1 cellular context compared by ENCODE assay signal in the genomic region with DNA sequence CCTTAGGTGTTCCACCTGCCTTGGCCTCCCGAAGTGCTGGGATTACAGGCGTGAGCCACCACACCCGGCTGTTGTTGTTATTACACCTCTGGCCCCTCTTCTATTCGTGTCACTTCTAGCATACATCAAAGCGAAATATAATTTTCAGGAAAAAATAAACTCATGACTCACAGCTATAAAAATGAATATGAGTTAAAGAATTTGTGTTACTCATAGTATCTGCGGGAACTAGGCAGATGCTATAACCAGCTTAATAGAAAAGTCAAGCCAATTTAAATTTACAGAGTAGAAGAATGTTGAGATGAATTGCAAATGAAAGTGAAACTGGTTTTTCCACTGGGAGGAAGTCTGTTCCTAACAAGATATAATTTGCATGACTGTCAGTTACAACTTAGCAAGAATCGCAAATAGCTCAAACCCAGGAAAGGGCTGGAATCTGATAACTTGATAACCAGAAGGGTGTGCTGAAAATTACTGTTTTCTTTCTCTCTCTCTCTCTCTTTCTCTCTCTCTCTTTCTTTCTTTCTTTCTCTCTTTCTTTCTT.
TF ChIP-seq lines count a peak whose summit lies in the region.

No MANE protein-coding gene starts in this region.

TF ChIP-seq in K562, 482 proteins besides CTCF, POLR2A, EP300 and RAD21 (continued from another document and continues in another):
- TF ChIP-seq RREB1 (CRISPR knock-in tag; IDR thresholded peaks at IDR 0.05) (no peak), ZNF445 (CRISPR knock-in tag; IDR thresholded peaks at IDR 0.05; ENCODE audit: low read depth) (no peak), SMARCA4 (IDR thresholded peaks at IDR 0.05) (peak; percentile 51), E2F5 (CRISPR knock-in tag; IDR thresholded peaks at IDR 0.05) (no peak), MIER1 (IDR thresholded peaks at IDR 0.05; ENCODE audit: low read depth) (no peak), POLR2AphosphoS2 (IDR thresholded peaks at IDR 0.05; ENCODE audit: low read length) (no peak), ELK3 (CRISPR knock-in tag; IDR thresholded peaks at IDR 0.05) (no peak), TSC22D4 (tag; IDR thresholded peaks at IDR 0.05) (no peak), KLF10 (CRISPR knock-in tag; IDR thresholded peaks at IDR 0.05) (no peak), ZNF24 (IDR thresholded peaks at IDR 0.05) (no peak), ZNF384 (IDR thresholded peaks at IDR 0.05; ENCODE audit: low read depth, low read length) (no peak), GTF2E2 (tag; IDR thresholded peaks at IDR 0.05) (no peak), ESRRB (CRISPR knock-in tag; IDR thresholded peaks at IDR 0.05; ENCODE audit: borderline replicate concordance) (no peak), PTRF (tag; IDR thresholded peaks at IDR 0.05) (no peak), TCF7L2 (IDR thresholded peaks at IDR 0.05; ENCODE audit: low read depth, low read length) (no peak), MLX (CRISPR knock-in tag; conservative IDR thresholded peaks at IDR 0.05) (no peak), SMAD4 (CRISPR knock-in tag; conservative IDR thresholded peaks at IDR 0.05) (0 out of 2 replicates have a peak, but pooled peaks have one; percentile 41), FUS (optimal IDR thresholded peaks at IDR 0.05; ENCODE audit: low read depth, low read length) (no peak), ZNF785 (CRISPR knock-in tag; IDR thresholded peaks at IDR 0.05) (no peak), MAZ (CRISPR knock-in tag; conservative IDR thresholded peaks at IDR 0.05 in 1 of 2, IDR thresholded peaks at IDR 0.05 in 1 of 2) (no peak), SMAD3 (CRISPR knock-in tag; conservative IDR thresholded peaks at IDR 0.05) (0 out of 2 replicates have a peak, but pooled peaks have one; percentile 37), HDGF (IDR thresholded peaks at IDR 0.05) (no peak), ZNF551 (CRISPR knock-in tag; IDR thresholded peaks at IDR 0.05) (no peak), BDP1 (IDR thresholded peaks at IDR 0.05; ENCODE audit: insufficient read depth, insufficient read length) (no peak), U2AF2 (optimal IDR thresholded peaks at IDR 0.05; ENCODE audit: low read depth, low read length) (peak; percentile 91), E2F3 (CRISPR knock-in tag; IDR thresholded peaks at IDR 0.05) (no peak), RFX1 (IDR thresholded peaks at IDR 0.05) (no peak), TGIF2 (CRISPR knock-in tag; IDR thresholded peaks at IDR 0.05) (no peak), BRD4 (IDR thresholded peaks at IDR 0.05) (no peak), KAT8 (IDR thresholded peaks at IDR 0.05; ENCODE audit: low read depth) (no peak), MYC (IDR thresholded peaks at IDR 0.05; ENCODE audit: low read depth, low read length) (no peak), MYC (CRISPR knock-in tag; IDR thresholded peaks at IDR 0.05; ENCODE audit: borderline replicate concordance, low read depth) (no peak), ZNF444 (CRISPR knock-in tag; IDR thresholded peaks at IDR 0.05) (no peak), LCOR (CRISPR knock-in tag; IDR thresholded peaks at IDR 0.05) (no peak), AFF4 (CRISPR knock-in tag; IDR thresholded peaks at IDR 0.05) (no peak), NBN (IDR thresholded peaks at IDR 0.05; ENCODE audit: low read depth) (no peak), ZNF274 (IDR thresholded peaks at IDR 0.05; ENCODE audit: borderline replicate concordance, low read depth, low read length) (no peak), SPI1 (IDR thresholded peaks at IDR 0.05; ENCODE audit: borderline replicate concordance, low read depth, low read length) (peak; percentile 61; the same call in 1 of the 2 replicates), ZBTB43 (CRISPR knock-in tag; IDR thresholded peaks at IDR 0.05) (no peak), GABPA (tag; conservative IDR thresholded peaks at IDR 0.05; ENCODE audit: low read depth) (peak; percentile 48; the same call in 1 of the 2 replicates), MEF2D (tag; conservative IDR thresholded peaks at IDR 0.05; ENCODE audit: low read depth) (no peak), NR2C1 (IDR thresholded peaks at IDR 0.05) (no peak), NR2C1 (tag; IDR thresholded peaks at IDR 0.05) (no peak)
- TF ChIP-seq, protein P1, sequence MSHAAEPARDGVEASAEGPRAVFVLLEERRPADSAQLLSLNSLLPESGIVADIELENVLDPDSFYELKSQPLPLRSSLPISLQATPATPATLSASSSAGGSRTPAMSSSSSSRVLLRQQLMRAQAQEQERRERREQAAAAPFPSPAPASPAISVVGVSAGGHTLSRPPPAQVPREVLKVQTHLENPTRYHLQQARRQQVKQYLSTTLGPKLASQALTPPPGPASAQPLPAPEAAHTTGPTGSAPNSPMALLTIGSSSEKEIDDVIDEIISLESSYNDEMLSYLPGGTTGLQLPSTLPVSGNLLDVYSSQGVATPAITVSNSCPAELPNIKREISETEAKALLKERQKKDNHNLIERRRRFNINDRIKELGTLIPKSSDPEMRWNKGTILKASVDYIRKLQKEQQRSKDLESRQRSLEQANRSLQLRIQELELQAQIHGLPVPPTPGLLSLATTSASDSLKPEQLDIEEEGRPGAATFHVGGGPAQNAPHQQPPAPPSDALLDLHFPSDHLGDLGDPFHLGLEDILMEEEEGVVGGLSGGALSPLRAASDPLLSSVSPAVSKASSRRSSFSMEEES (CRISPR knock-in tag; IDR thresholded peaks at IDR 0.05): no peak
- TF ChIP-seq, protein P2, sequence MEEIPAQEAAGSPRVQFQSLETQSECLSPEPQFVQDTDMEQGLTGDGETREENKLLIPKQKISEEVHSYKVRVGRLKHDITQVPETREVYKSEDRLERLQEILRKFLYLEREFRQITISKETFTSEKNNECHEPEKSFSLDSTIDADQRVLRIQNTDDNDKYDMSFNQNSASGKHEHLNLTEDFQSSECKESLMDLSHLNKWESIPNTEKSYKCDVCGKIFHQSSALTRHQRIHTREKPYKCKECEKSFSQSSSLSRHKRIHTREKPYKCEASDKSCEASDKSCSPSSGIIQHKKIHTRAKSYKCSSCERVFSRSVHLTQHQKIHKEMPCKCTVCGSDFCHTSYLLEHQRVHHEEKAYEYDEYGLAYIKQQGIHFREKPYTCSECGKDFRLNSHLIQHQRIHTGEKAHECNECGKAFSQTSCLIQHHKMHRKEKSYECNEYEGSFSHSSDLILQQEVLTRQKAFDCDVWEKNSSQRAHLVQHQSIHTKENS (CRISPR knock-in tag; IDR thresholded peaks at IDR 0.05): 0 out of 2 replicates have a peak, but pooled peaks have one; percentile 39
- TF ChIP-seq, protein P3, sequence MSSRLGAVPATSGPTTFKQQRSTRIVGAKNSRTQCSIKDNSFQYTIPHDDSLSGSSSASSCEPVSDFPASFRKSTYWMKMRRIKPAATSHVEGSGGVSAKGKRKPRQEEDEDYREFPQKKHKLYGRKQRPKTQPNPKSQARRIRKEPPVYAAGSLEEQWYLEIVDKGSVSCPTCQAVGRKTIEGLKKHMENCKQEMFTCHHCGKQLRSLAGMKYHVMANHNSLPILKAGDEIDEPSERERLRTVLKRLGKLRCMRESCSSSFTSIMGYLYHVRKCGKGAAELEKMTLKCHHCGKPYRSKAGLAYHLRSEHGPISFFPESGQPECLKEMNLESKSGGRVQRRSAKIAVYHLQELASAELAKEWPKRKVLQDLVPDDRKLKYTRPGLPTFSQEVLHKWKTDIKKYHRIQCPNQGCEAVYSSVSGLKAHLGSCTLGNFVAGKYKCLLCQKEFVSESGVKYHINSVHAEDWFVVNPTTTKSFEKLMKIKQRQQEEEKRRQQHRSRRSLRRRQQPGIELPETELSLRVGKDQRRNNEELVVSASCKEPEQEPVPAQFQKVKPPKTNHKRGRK (tag; IDR thresholded peaks at IDR 0.05): no peak; the same call in 1 of the 2 replicates
